11 cellular contexts compared by ENCODE assay signal in genomic region chr11:1953489-1954284, GRCh38. TPM values are rescaled to one million over a fixed set of nuclear protein-coding genes. Genes with fewer than 3 reads are reported as not detected.
DNase-seq lines count a peak whose midpoint lies in the region; ATAC-seq and TF ChIP-seq lines count a peak whose summit lies in the region.
"Had no signal": no experiment of that assay in that cellular context is flagged by ENCODE, and none has a peak within 500 bp of the region (broad histone marks: within the 10 kb centered on the region; RNA-seq: fewer than 3 reads in every experiment).

No MANE protein-coding gene starts in this region.

- H3K27ac ChIP-seq in tibial nerve, result no peak overlapping the region
- H3K27ac ChIP-seq: uterus had no signal

- no peak overlapping the region for H3K27ac Mint-ChIP-seq in activated CD8-positive, alpha-beta T cell treated with anti-CD3 and anti-CD28 coated beads, Interleukin-2, amount 10 ng/mL, durations not matched to agents 7 days and 5 days
- H3K27ac Mint-ChIP-seq: CD4-positive, CD25-positive, alpha-beta regulatory T cell had no signal

- intact Hi-C loops in left colon (cut with DNase I, micrococcal nuclease), result no loop called here

- H3K4me1 Mint-ChIP-seq in activated CD8-positive, alpha-beta T cell treated with anti-CD3 and anti-CD28 coated beads, Interleukin-2, amount 10 ng/mL, durations not matched to agents 7 days and 5 days (ENCODE audit: low read depth), result no peaks in the 10 kb centered on the region
- H3K4me1 Mint-ChIP-seq: CD4-positive, CD25-positive, alpha-beta regulatory T cell; neural crest cell had no signal

- H3K9me3 ChIP-seq in tibial nerve, result no peaks in the 10 kb centered on the region
- H3K9me3 ChIP-seq: uterus had no signal

- POLR2A ChIA-PET in activated CD8-positive, alpha-beta T cell treated with anti-CD3 and anti-CD28 coated beads, Interleukin-2, amount 10 ng/mL, durations not matched to agents 7 days and 5 days (lab: Charles Lee), result no interaction called here

- no peaks in the 10 kb centered on the region for H3K27me3 Mint-ChIP-seq in activated CD8-positive, alpha-beta T cell treated with anti-CD3 and anti-CD28 coated beads, Interleukin-2, amount 10 ng/mL, durations not matched to agents 7 days and 5 days (ENCODE audit: low read depth)
- H3K27me3 Mint-ChIP-seq: CD4-positive, CD25-positive, alpha-beta regulatory T cell had no signal

- WGBS in tibial nerve, 2 donors, result no CpG with 5 or more reads among the region's 24 CpGs

- peak in 3 of 5 experiments; percentile 20 to 24 (median 23) for TF ChIP-seq CTCF in tibial nerve (IDR thresholded peaks at IDR 0.05)

- no peak overlapping the region for H3K4me3 Mint-ChIP-seq in activated CD8-positive, alpha-beta T cell treated with anti-CD3 and anti-CD28 coated beads, Interleukin-2, amount 10 ng/mL, durations not matched to agents 7 days and 5 days
- H3K4me3 Mint-ChIP-seq: CD4-positive, CD25-positive, alpha-beta regulatory T cell; neural crest cell had no signal

- TF ChIP-seq EP300 in tibial nerve (IDR thresholded peaks at IDR 0.05), result no peak

- no peaks in the 10 kb centered on the region for H3K4me1 ChIP-seq in tibial nerve
- H3K4me1 ChIP-seq: uterus had no signal

- H3K4me3 ChIP-seq in tibial nerve, result no peak overlapping the region
- H3K4me3 ChIP-seq: uterus had no signal

- CTCF ChIA-PET in activated CD8-positive, alpha-beta T cell treated with anti-CD3 and anti-CD28 coated beads, Interleukin-2, amount 10 ng/mL, durations not matched to agents 7 days and 5 days (lab: Charles Lee), result interaction anchor here (0.9 to 2.2 kb wide), 5 partner anchors 47 to 301 kb away, joined by 3 to 5 read pairs (median 3); no protein-coding TSS in a partner anchor

- DNase-seq in stimulated activated CD4-positive, alpha-beta T cell treated with anti-CD3 and anti-CD28 coated beads, Interleukin-2, amount 100 ng/mL, for 24 hours, result peak; percentile 12 to 20
- DNase-seq in stimulated activated CD4-positive, alpha-beta T cell treated with anti-CD3 and anti-CD28 coated beads, Interleukin-2, amount 100 ng/mL, for 48 hours, result no peak
- no peak for DNase-seq in activated CD8-positive, alpha-beta T cell treated with anti-CD3 and anti-CD28 coated beads, Interleukin-2, amount 10 ng/mL, durations not matched to agents 7 days and 5 days
- peak in 1 of 2 donors; percentile 2 for DNase-seq in left colon
- peak in 1 of 2 donors; percentile 11 for DNase-seq in tibial nerve (ENCODE audit: low spot score in 2 of 2)
- DNase-seq in ureter (ENCODE audit: low spot score), result no peak
- DNase-seq: CD4-positive, CD25-positive, alpha-beta regulatory T cell had no signal

- H3K27me3 ChIP-seq in tibial nerve, result no peaks in the 10 kb centered on the region
- H3K27me3 ChIP-seq: uterus had no signal

- peak; percentile 85 for ATAC-seq in activated CD8-positive, alpha-beta T cell treated with anti-CD3 and anti-CD28 coated beads, Interleukin-2, amount 10 ng/mL, durations not matched to agents 7 days and 5 days
- peak; percentile 75 for ATAC-seq in left colon
- ATAC-seq in HG03460 (IDR thresholded peaks at IDR 0.05; ENCODE audit: unreplicated experiment), result no peak
- no peak for ATAC-seq in GM18498 (IDR thresholded peaks at IDR 0.05; ENCODE audit: unreplicated experiment)

- no peak for TF ChIP-seq POLR2A in tibial nerve (IDR thresholded peaks at IDR 0.05)

- H3K9me3 Mint-ChIP-seq in activated CD8-positive, alpha-beta T cell treated with anti-CD3 and anti-CD28 coated beads, Interleukin-2, amount 10 ng/mL, durations not matched to agents 7 days and 5 days (ENCODE audit: insufficient read depth), result no peaks in the 10 kb centered on the region
- H3K9me3 Mint-ChIP-seq: CD4-positive, CD25-positive, alpha-beta regulatory T cell; neural crest cell had no signal

- no peaks in the 10 kb centered on the region for H3K36me3 Mint-ChIP-seq in activated CD8-positive, alpha-beta T cell treated with anti-CD3 and anti-CD28 coated beads, Interleukin-2, amount 10 ng/mL, durations not matched to agents 7 days and 5 days (ENCODE audit: low read depth)
- H3K36me3 Mint-ChIP-seq: CD4-positive, CD25-positive, alpha-beta regulatory T cell had no signal

- H3K36me3 ChIP-seq in tibial nerve, result no peaks in the 10 kb centered on the region
- H3K36me3 ChIP-seq: uterus had no signal

RNA-seq across cellular contexts. Expression of gene MRPL23, which starts 6.6 kb away (rescaled TPM):
- total RNA-seq in activated CD8-positive, alpha-beta T cell treated with anti-CD3 and anti-CD28 coated beads, Interleukin-2, amount 10 ng/mL, durations not matched to agents 7 days and 5 days, result 100 to 1,000 TPM; 109 to 110 TPM
- total RNA-seq in left colon (10 to 100 TPM; 65.8 to 79.0 TPM), tibial nerve (100 to 1,000 TPM in 3 of 4 donors, 10 to 100 TPM in 1; 81.9 to 139 (median 136) TPM), ureter (40.5 TPM)

RNA-seq across cellular contexts. Expression of gene TNNT3, which starts 34.2 kb away (rescaled TPM):
- total RNA-seq in activated CD8-positive, alpha-beta T cell treated with anti-CD3 and anti-CD28 coated beads, Interleukin-2, amount 10 ng/mL, durations not matched to agents 7 days and 5 days, result 1 to 10 TPM; 2.6 to 2.8 TPM
- total RNA-seq in left colon (under 1 TPM in 1 of 2 donors, not detected in 1; 0.73 TPM), tibial nerve (1 to 10 TPM; 4.4 to 8.6 (median 6.1) TPM), ureter (57.7 TPM)
- total RNA-seq: neural crest cell had no signal

RNA-seq across cellular contexts. Expression of gene H19, which starts 44.0 kb away (rescaled TPM):
- total RNA-seq in activated CD8-positive, alpha-beta T cell treated with anti-CD3 and anti-CD28 coated beads, Interleukin-2, amount 10 ng/mL, durations not matched to agents 7 days and 5 days, result not detected
- total RNA-seq in left colon (10 to 100 TPM in 1 of 2 donors, 1 to 10 TPM in 1; 7.4 to 14.2 TPM), tibial nerve (100 to 1,000 TPM; 355 to 642 (median 407) TPM), ureter (130 TPM)

Comparison
In these comparisons a context has a peak if more than half of its experiments do, and no peak if none do; other contexts are left out.
1. DNase-seq: peak in stimulated activated CD4-positive, alpha-beta T cell treated with anti-CD3 and anti-CD28 coated beads, Interleukin-2, amount 100 ng/mL, for 24 hours (2 of 2); none in stimulated activated CD4-positive, alpha-beta T cell treated with anti-CD3 and anti-CD28 coated beads, Interleukin-2, amount 100 ng/mL, for 48 hours (0 of 2), activated CD8-positive, alpha-beta T cell treated with anti-CD3 and anti-CD28 coated beads, Interleukin-2, amount 10 ng/mL, durations not matched to agents 7 days and 5 days (single experiment) and ureter (single experiment).
2. ATAC-seq: peak in activated CD8-positive, alpha-beta T cell treated with anti-CD3 and anti-CD28 coated beads, Interleukin-2, amount 10 ng/mL, durations not matched to agents 7 days and 5 days (single experiment) and left colon (single experiment); none in HG03460 (single experiment) and GM18498 (single experiment).